Comparison of ENCODE assay signal across 8 cellular contexts in the genomic region with DNA sequence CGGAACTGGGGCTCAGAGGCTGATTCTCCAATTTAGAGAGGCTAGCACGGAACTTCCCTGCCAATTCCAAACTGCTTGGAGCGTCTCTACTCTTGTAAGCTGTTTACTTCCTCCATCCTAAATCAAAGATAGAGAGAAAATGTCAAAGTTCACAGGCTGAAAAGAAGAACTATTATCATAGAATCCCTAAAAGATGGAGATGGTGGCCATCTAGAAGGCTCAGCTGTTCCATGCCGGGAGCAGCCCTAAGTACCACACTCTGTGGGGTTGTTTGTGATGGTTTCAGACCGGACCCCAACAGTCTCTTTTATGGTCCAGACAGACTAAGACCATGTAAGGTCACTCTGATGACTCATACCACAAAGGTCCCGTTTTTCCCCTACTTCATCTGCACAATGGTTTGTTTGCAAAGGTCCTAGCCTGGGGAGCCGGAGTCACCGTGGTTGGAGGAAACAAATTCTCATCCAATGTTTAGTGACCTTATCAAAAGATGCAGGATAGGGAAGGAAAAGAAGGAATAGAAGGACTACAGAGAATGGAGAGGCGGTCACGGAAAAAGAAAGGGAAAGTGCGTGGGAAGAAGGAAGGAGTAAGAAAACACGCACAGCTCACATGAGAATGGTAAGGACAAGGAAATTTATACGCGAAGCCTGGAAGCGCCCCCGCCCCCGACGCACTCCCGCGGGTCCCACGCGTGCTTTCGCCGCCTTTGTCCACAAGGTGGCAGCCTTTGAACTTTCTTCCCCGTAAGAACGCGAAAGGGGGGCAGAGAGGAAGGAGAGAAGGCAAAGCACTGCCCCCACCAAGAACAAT. TPM values are rescaled to one million over a fixed set of nuclear protein-coding genes. Genes with fewer than 3 reads are reported as not detected.
DNase-seq lines count a peak whose midpoint lies in the region; ATAC-seq and TF ChIP-seq lines count a peak whose summit lies in the region.

No MANE protein-coding gene starts in this region.

- no peaks in the 10 kb centered on the region for H3K36me3 ChIP-seq in ACC112 (ENCODE audit: insufficient read depth, low read length)

- peak; percentile 25 for DNase-seq in NCI-H2029 (lab: John Stamatoyannopoulos, UW)
- peak; percentile 56 for DNase-seq in activated CD4-positive, alpha-beta T cell treated with anti-CD3 and anti-CD28 coated beads for 48 hours
- DNase-seq in effector CD4-positive, alpha-beta T cell = peak; percentile 12
- DNase-seq in lung microvascular endothelial cell (ENCODE audit: low read depth in 2 of 2) = peak; percentile 45 to 74
- DNase-seq in stimulated activated CD8-positive, alpha-beta memory T cell treated with anti-CD3 and anti-CD28 coated beads, Interleukin-12 subunit alpha, Interleukin-12 subunit beta, amount 100 ng/mL, for 4 hours (ENCODE audit: low read depth) = peak; percentile 14

- H3K27me3 ChIP-seq in ACC112 (ENCODE audit: insufficient read depth, low read length) = no peaks in the 10 kb centered on the region

- H3K4me3 ChIP-seq in ACC112 (ENCODE audit: low read depth, low read length) = peak overlapping the region; percentile 80

- H3K27ac ChIP-seq in ACC112 (ENCODE audit: low read depth, low read length) = peak overlapping the region; percentile 46; the same call in 1 of the 2 replicates

- peaks cover 38% of the 10 kb centered on the region for H3K79me2 ChIP-seq in ACC112 (ENCODE audit: control insufficient read depth, insufficient read depth, low read length, unreplicated experiment)

- TF ChIP-seq CTCF in GM12873 (IDR thresholded peaks at IDR 0.05; ENCODE audit: insufficient read depth, low read depth, low read length, missing control alignments) = peak; percentile 67

- H3K4me1 ChIP-seq in ACC112 (ENCODE audit: control insufficient read depth, insufficient read depth, low read length, unreplicated experiment) = peaks cover 15% of the 10 kb centered on the region

- ATAC-seq in GM18517 (IDR thresholded peaks at IDR 0.05; ENCODE audit: unreplicated experiment) = no peak

- H2AFZ ChIP-seq in ACC112 (ENCODE audit: low read length, unreplicated experiment) = peak overlapping the region; percentile 82

RNA-seq across cellular contexts. Expression of gene ANTXR1, which starts 0.5 kb away (rescaled TPM):
- total RNA-seq in lung microvascular endothelial cell = 0.20 and 0.65 TPM in 2 replicates

RNA-seq across cellular contexts. Expression of gene GKN1, which starts 38.1 kb away (rescaled TPM):
- total RNA-seq in lung microvascular endothelial cell = not detected in 2 replicates

RNA-seq across cellular contexts. Expression of gene GKN2, which starts 59.8 kb away (rescaled TPM):
- total RNA-seq in lung microvascular endothelial cell = not detected in 2 replicates
